Comparison of ENCODE assay signal across 8 cellular contexts in genomic region chr10:34637419-34637911, GRCh38.
DNase-seq lines count a peak whose midpoint lies in the region; TF ChIP-seq lines count a peak whose summit lies in the region.

No MANE protein-coding gene starts in this region.

- no peaks in the 10 kb centered on the region for H3K36me3 ChIP-seq in H7 (replicated peaks; ENCODE audit: control insufficient read depth, insufficient read depth, low read length)

- H3K4me1 Mint-ChIP-seq in T-helper 1 cell treated with Interleukin-12 subunit alpha and Interleukin-12 subunit beta and Interleukin-4 antibody, amounts not matched to agents 30 μg/mL and 1 μg/mL, for 36 hours (ENCODE audit: low read depth) = peaks cover 5% of the 10 kb centered on the region

- no peaks in the 10 kb centered on the region for H3K27me3 ChIP-seq in H7 (ENCODE audit: control insufficient read depth, insufficient read depth, low read length)

- no peaks in the 10 kb centered on the region for H3K36me3 Mint-ChIP-seq in T-helper 1 cell treated with Interleukin-12 subunit alpha and Interleukin-12 subunit beta and Interleukin-4 antibody, amounts not matched to agents 30 μg/mL and 1 μg/mL, for 36 hours (ENCODE audit: low read depth)

- H3K4me3 Mint-ChIP-seq in T-helper 1 cell treated with Interleukin-12 subunit alpha and Interleukin-12 subunit beta and Interleukin-4 antibody, amounts not matched to agents 30 μg/mL and 1 μg/mL, for 36 hours = no peak overlapping the region

- peak; percentile 6 to 8 for DNase-seq in NCI-H187 (lab: John Stamatoyannopoulos, UW)
- DNase-seq in NCI-H187 treated with DMSO at 0.1 percent for 48 hours (lab: John Stamatoyannopoulos, UW) = no peak
- peak; percentile 73 for DNase-seq in H7
- peak; percentile 35 for DNase-seq in LoVo (ENCODE audit: low spot score)
- DNase-seq in astrocyte of the spinal cord (ENCODE audit: low read depth, low spot score) = peak; percentile 50
- DNase-seq in inferior parietal cortex (ENCODE audit: extremely low spot score) = peak; percentile 78
- DNase-seq in stimulated activated CD4-positive, alpha-beta T cell treated with anti-CD3 and anti-CD28 coated beads, Interleukin-1b, Interleukin-23, amount 100 ng/mL, for 4 hours (ENCODE audit: low read depth in 2 of 2) = peak; percentile 46 to 57

- H3K9me3 Mint-ChIP-seq in T-helper 1 cell treated with Interleukin-12 subunit alpha and Interleukin-12 subunit beta and Interleukin-4 antibody, amounts not matched to agents 30 μg/mL and 1 μg/mL, for 36 hours = no peaks in the 10 kb centered on the region

- H3K27ac Mint-ChIP-seq in T-helper 1 cell treated with Interleukin-12 subunit alpha and Interleukin-12 subunit beta and Interleukin-4 antibody, amounts not matched to agents 30 μg/mL and 1 μg/mL, for 36 hours = peak overlapping the region; percentile 0

- in situ Hi-C loops in astrocyte of the spinal cord (cut with HindIII; ENCODE audit: low sequenced_read_pairs) = no loop called here

- no peaks in the 10 kb centered on the region for H3K27me3 Mint-ChIP-seq in T-helper 1 cell treated with Interleukin-12 subunit alpha and Interleukin-12 subunit beta and Interleukin-4 antibody, amounts not matched to agents 30 μg/mL and 1 μg/mL, for 36 hours (ENCODE audit: low read depth)

- peak; percentile 99 for TF ChIP-seq CTCF in astrocyte of the spinal cord (IDR thresholded peaks at IDR 0.05; ENCODE audit: low read depth, low read length)

- H3K4me3 ChIP-seq in H7 (ENCODE audit: insufficient read depth, low read depth, low read length) (no peak overlapping the region), astrocyte of the spinal cord (ENCODE audit: low read depth, low read length) (no peak overlapping the region)
